In the genomic region with DNA sequence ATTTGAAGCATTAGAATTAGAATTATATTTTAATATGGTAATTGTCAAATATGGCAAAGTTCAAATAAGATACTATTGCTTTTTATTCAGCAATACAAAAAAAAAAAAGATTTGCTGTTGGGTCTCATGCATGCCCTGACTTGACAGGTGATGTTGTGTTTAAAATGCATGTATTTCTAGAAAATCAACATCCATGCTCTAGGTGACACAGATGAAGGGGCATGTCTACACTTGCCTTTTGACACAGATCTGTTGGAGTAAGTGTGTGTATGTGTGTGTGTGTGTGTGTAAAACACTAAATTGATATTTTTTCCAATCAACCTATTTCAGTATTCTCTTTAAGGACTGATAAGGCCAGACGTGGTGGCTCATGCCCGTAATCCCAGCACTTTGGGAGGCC, we compare ENCODE assay signal across 24 cellular contexts. TPM values are rescaled to one million over a fixed set of nuclear protein-coding genes. Genes with fewer than 3 reads are reported as not detected.
DNase-seq lines count a peak whose midpoint lies in the region; ATAC-seq, FAIRE-seq and TF ChIP-seq lines count a peak whose summit lies in the region.
"Had no signal": no experiment of that assay in that cellular context is flagged by ENCODE, and none has a peak within 500 bp of the region (broad histone marks: within the 10 kb centered on the region; RNA-seq: fewer than 3 reads in every experiment).

No MANE protein-coding gene starts in this region.

- TF ChIP-seq CTCF in bronchial epithelial cell (IDR thresholded peaks at IDR 0.05; ENCODE audit: insufficient read depth, low read length, severe bottlenecking) (no peak), esophagus muscularis mucosa (IDR thresholded peaks at IDR 0.05) (no peak)

- H3K9me3 ChIP-seq in esophagus muscularis mucosa: no peaks in the 10 kb centered on the region
- no peaks in the 10 kb centered on the region for H3K9me3 ChIP-seq in CD8-positive, alpha-beta memory T cell (ENCODE audit: low read length)

- H3K27ac Mint-ChIP-seq in CD8-positive, alpha-beta memory T cell: no peak overlapping the region
- H3K27ac Mint-ChIP-seq: B cell; CD4-positive, CD25-positive, alpha-beta regulatory T cell; CD8-positive, alpha-beta T cell; GM23338; H9 had no signal

- intact Hi-C loops in esophagus muscularis mucosa (cut with DNase I): no loop called here

- H3K27me3 Mint-ChIP-seq in CD8-positive, alpha-beta memory T cell: peaks cover 0 to 4% of the 10 kb centered on the region in 2 donors
- H3K27me3 Mint-ChIP-seq: CD4-positive, CD25-positive, alpha-beta regulatory T cell had no signal

- ATAC-seq in GM21737 (IDR thresholded peaks at IDR 0.05; ENCODE audit: unreplicated experiment): no peak
- ATAC-seq in HG02610 (IDR thresholded peaks at IDR 0.05; ENCODE audit: unreplicated experiment): no peak
- ATAC-seq: CD8-positive, alpha-beta T cell; GM12878; GM23338; HCT116 had no signal

- WGBS in esophagus muscularis mucosa: 92% methylated on average over 2 of the region's 2 CpGs

- no peak for FAIRE-seq in bronchial epithelial cell (lab: Jason Lieb, UNC)
- FAIRE-seq: A204.1, D721Med, GM12878, GM19239 had no signal

- peaks cover 0 to 3% (median 0%) of the 10 kb centered on the region in 3 donors for H3K36me3 Mint-ChIP-seq in CD8-positive, alpha-beta memory T cell
- H3K36me3 Mint-ChIP-seq: CD4-positive, CD25-positive, alpha-beta regulatory T cell; CD8-positive, alpha-beta T cell had no signal

- CTCF ChIA-PET in CD8-positive, alpha-beta memory T cell (lab: Charles Lee): no interaction called here

- peaks cover 0 to 3% (median 0%) of the 10 kb centered on the region in 3 donors for H3K4me1 Mint-ChIP-seq in CD8-positive, alpha-beta memory T cell
- H3K4me1 Mint-ChIP-seq: B cell; CD4-positive, CD25-positive, alpha-beta regulatory T cell; H9 had no signal

- no peaks in the 10 kb centered on the region for H3K36me3 ChIP-seq in bronchial epithelial cell (ENCODE audit: control insufficient read depth, insufficient read depth, low read length)
- H3K36me3 ChIP-seq in esophagus muscularis mucosa: no peaks in the 10 kb centered on the region
- no peaks in the 10 kb centered on the region for H3K36me3 ChIP-seq in CD8-positive, alpha-beta memory T cell (ENCODE audit: insufficient read depth, low read length)
- H3K36me3 ChIP-seq: BLaER1 had no signal

- peaks cover 4 to 9% (median 6%) of the 10 kb centered on the region in 4 donors for H3K4me1 ChIP-seq in esophagus muscularis mucosa
- H3K4me1 ChIP-seq in CD8-positive, alpha-beta memory T cell (ENCODE audit: insufficient read depth, low read length): no peaks in the 10 kb centered on the region
- H3K4me1 ChIP-seq: BLaER1 had no signal

- H3K27me3 ChIP-seq in bronchial epithelial cell (ENCODE audit: control insufficient read depth, insufficient read depth, low read length): no peaks in the 10 kb centered on the region
- no peaks in the 10 kb centered on the region for H3K27me3 ChIP-seq in esophagus muscularis mucosa
- no peaks in the 10 kb centered on the region for H3K27me3 ChIP-seq in CD8-positive, alpha-beta memory T cell (ENCODE audit: insufficient read depth, low read length, poor library complexity, severe bottlenecking)
- H3K27me3 ChIP-seq: BLaER1 had no signal

- H3K4me3 ChIP-seq in bronchial epithelial cell (ENCODE audit: low read depth, low read length) (no peak overlapping the region), esophagus muscularis mucosa (no peak overlapping the region)
- no peak overlapping the region for H3K4me3 ChIP-seq in CD8-positive, alpha-beta memory T cell (ENCODE audit: low read length)
- H3K4me3 ChIP-seq: BLaER1, GM12878, GM23338 had no signal

- H3K4me3 Mint-ChIP-seq in CD8-positive, alpha-beta memory T cell: no peak overlapping the region
- H3K4me3 Mint-ChIP-seq: B cell; CD4-positive, CD25-positive, alpha-beta regulatory T cell; CD8-positive, alpha-beta T cell; GM23338; H9 had no signal

- POLR2A ChIA-PET in CD8-positive, alpha-beta memory T cell (lab: Charles Lee): no interaction called here

- no peak overlapping the region for H3K27ac ChIP-seq in esophagus muscularis mucosa (replicated peaks in 1 of 4)
- no peak overlapping the region for H3K27ac ChIP-seq in CD8-positive, alpha-beta memory T cell (ENCODE audit: low read depth, low read length)
- H3K27ac ChIP-seq: 22Rv1, BLaER1, C4-2B had no signal

- no peak for TF ChIP-seq EP300 in esophagus muscularis mucosa (IDR thresholded peaks at IDR 0.05)

- peaks cover 0 to 5% (median 0%) of the 10 kb centered on the region in 5 donors for H3K9me3 Mint-ChIP-seq in CD8-positive, alpha-beta memory T cell
- H3K9me3 Mint-ChIP-seq: CD8-positive, alpha-beta T cell had no signal

- peak; percentile 21 for DNase-seq in NCI-H1694 treated with DMSO at 0.1 percent for 48 hours (lab: John Stamatoyannopoulos, UW)
- no peak for DNase-seq in NCI-H1694 (lab: John Stamatoyannopoulos, UW)
- DNase-seq in bronchial epithelial cell (ENCODE audit: low read depth): peak; percentile 61
- DNase-seq in esophagus muscularis mucosa (ENCODE audit: extremely low spot score): peak; percentile 62
- no peak for DNase-seq in CD8-positive, alpha-beta memory T cell
- DNase-seq: CD4-positive, CD25-positive, alpha-beta regulatory T cell; CD8-positive, alpha-beta T cell; DMS 273 treated with DMSO at 0.1 percent for 48 hours; DMS79; EL; GDM1; H9 had no signal

- no peak for TF ChIP-seq POLR2A in esophagus muscularis mucosa (IDR thresholded peaks at IDR 0.05; ENCODE audit: low read depth)

RNA-seq across cellular contexts. Expression of a gene that starts 38.1 kb away (rescaled TPM):
- total RNA-seq in bronchial epithelial cell: 19.7 and 31.0 TPM in 2 replicates
- 10 to 100 TPM; 76.7 to 99.0 (median 89.8) TPM for total RNA-seq in esophagus muscularis mucosa
- 100 to 1,000 TPM; 145 to 156 TPM for total RNA-seq in CD8-positive, alpha-beta memory T cell
- polyA plus RNA-seq in CD8-positive, alpha-beta memory T cell: 56.7 TPM

Comparison
In these comparisons a context has a peak if more than half of its experiments do, and no peak if none do; other contexts are left out.
1. DNase-seq: peak in NCI-H1694 treated with DMSO at 0.1 percent for 48 hours (single experiment), bronchial epithelial cell (single experiment) and esophagus muscularis mucosa (single experiment); none in NCI-H1694 (single experiment) and CD8-positive, alpha-beta memory T cell (0 of 5).